Comparison of ENCODE assay signal across 20 cellular contexts in the genomic region with DNA sequence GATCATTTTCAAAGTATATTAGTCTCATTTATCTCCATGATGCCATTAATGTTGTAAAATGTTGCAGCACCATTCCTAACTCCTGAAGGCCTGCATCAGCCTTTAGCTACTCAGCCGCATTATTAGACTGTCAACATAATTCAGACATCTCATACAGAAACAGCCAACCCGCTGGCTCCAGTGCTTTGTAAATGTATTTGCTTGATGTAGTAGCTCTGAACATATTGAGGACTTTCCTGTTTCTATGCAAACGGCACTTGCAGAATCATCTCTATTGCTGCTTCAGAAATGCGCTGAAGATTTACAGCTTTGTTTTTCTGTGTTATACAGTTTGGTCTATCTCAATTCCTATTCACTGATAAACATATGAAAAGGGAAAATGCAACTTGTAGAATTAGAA.
"Had no signal": no experiment of that assay in that cellular context is flagged by ENCODE, and none has a peak within 500 bp of the region (broad histone marks: within the 10 kb centered on the region; RNA-seq: fewer than 3 reads in every experiment).

No MANE protein-coding gene starts in this region.

- ATAC-seq: activated CD8-positive, alpha-beta T cell treated with anti-CD3 and anti-CD28 coated beads, Interleukin-2, amount 10 ng/mL, durations not matched to agents 7 days and 5 days; activated naive CD4-positive, alpha-beta T cell treated with anti-CD3 and anti-CD28 coated beads, Interleukin-2, amount 50 U/mL, for 72 hours; esophagus mucosa; naive thymus-derived CD4-positive, alpha-beta T cell; sciatic nerve; stimulated activated effector memory CD8-positive, alpha-beta T cell treated with anti-CD3 and anti-CD28 coated beads, Interleukin-12 subunit alpha, Interleukin-12 subunit beta, amount 100 ng/mL, for 72 hours; stimulated activated naive CD8-positive, alpha-beta T cell treated with anti-CD3 and anti-CD28 coated beads, Interleukin-15, amount 100 ng/mL, for 72 hours had no signal

- H3K9ac ChIP-seq: neural progenitor cell had no signal

- H3K79me2 ChIP-seq: hepatocyte had no signal

- H3K4me2 ChIP-seq: hepatocyte, neural progenitor cell had no signal

- H3K27me3 ChIP-seq: adrenal gland, hepatocyte, neural progenitor cell, tibial artery had no signal

- H2AFZ ChIP-seq: hepatocyte had no signal

- H3K9me3 ChIP-seq: adrenal gland, left ventricle myocardium inferior, tibial artery had no signal

- H3K36me3 ChIP-seq: adrenal gland, left ventricle myocardium inferior, neural progenitor cell, tibial artery, WERI-Rb-1 had no signal

- DNase-seq: activated CD4-positive, alpha-beta T cell treated with anti-CD3 and anti-CD28 coated beads, Interleukin-2, amount 10 ng/mL, durations not matched to agents 7 days and 5 days; activated CD4-positive, CD25-positive, alpha-beta regulatory T cell treated with anti-CD3 and anti-CD28 coated beads, Interleukin-2, amount 50 U/mL, for 72 hours; activated CD8-positive, alpha-beta T cell treated with anti-CD3 and anti-CD28 coated beads, Interleukin-2, amount 10 ng/mL, durations not matched to agents 7 days and 5 days; adrenal gland; effector memory CD4-positive, alpha-beta T cell; foreskin melanocyte; glutamatergic neuron; left ventricle myocardium inferior; naive thymus-derived CD4-positive, alpha-beta T cell; small intestine; stimulated activated CD4-positive, alpha-beta T cell treated with anti-CD3 and anti-CD28 coated beads, Interleukin-2, amount 100 ng/mL, for 24 hours; stimulated activated naive CD8-positive, alpha-beta T cell treated with anti-CD3 and anti-CD28 coated beads, Interleukin-15, amount 100 ng/mL, for 72 hours; tibial artery; WERI-Rb-1 had no signal

- H3K4me3 ChIP-seq: adrenal gland, hepatocyte, left ventricle myocardium inferior, neural progenitor cell, tibial artery had no signal

- H3K27ac ChIP-seq: adrenal gland, hepatocyte, left ventricle myocardium inferior, neural progenitor cell, tibial artery, WERI-Rb-1 had no signal
